25 cellular contexts compared by ENCODE assay signal in genomic region chrX:136797787-136798186, GRCh38. TPM values are rescaled to one million over a fixed set of nuclear protein-coding genes. Genes with fewer than 3 reads are reported as not detected.
DNase-seq lines count a peak whose midpoint lies in the region; ATAC-seq and TF ChIP-seq lines count a peak whose summit lies in the region.
"Had no signal": no experiment of that assay in that cellular context is flagged by ENCODE, and none has a peak within 500 bp of the region (broad histone marks: within the 10 kb centered on the region; RNA-seq: fewer than 3 reads in every experiment).

No MANE protein-coding gene starts in this region.

- no peaks in the 10 kb centered on the region for H3K4me1 ChIP-seq in neuronal stem cell (ENCODE audit: control insufficient read depth in 2 of 2, insufficient read depth in 1 of 2, low read depth in 1 of 2, low read length in 2 of 2)
- H3K4me1 ChIP-seq in MM.1S (ENCODE audit: low read length) = no peaks in the 10 kb centered on the region
- H3K4me1 ChIP-seq: BLaER1, gastrocnemius medialis, neural progenitor cell, right atrium auricular region had no signal

- no peak for TF ChIP-seq CTCF in MM.1S (IDR thresholded peaks at IDR 0.05; ENCODE audit: low read length)

- no peaks in the 10 kb centered on the region for H3K79me1 ChIP-seq in neuronal stem cell (ENCODE audit: low read depth, low read length)

- no peak overlapping the region for H3K18ac ChIP-seq in neuronal stem cell (ENCODE audit: low read length)

- H2BK120ac ChIP-seq in neuronal stem cell (ENCODE audit: low read depth, low read length) = no peak overlapping the region

- H3K27me3 ChIP-seq in neuronal stem cell (ENCODE audit: control insufficient read depth in 3 of 3, insufficient read depth in 3 of 3, low read depth in 1 of 3, low read length in 3 of 3) = no peaks in the 10 kb centered on the region
- no peaks in the 10 kb centered on the region for H3K27me3 ChIP-seq in MM.1S (replicated peaks; ENCODE audit: insufficient read depth, low read length)
- H3K27me3 ChIP-seq: gastrocnemius medialis, neural progenitor cell, right atrium auricular region had no signal

- WGBS in neuronal stem cell (ENCODE audit: extremely low coverage in 2 of 2, insufficient read length in 2 of 2, insufficient replicate concordance in 1 of 2), 2 donors = no CpG with 5 or more reads among the region's 3 CpGs

- no peak overlapping the region for H3K23ac ChIP-seq in neuronal stem cell (ENCODE audit: low read depth, low read length, poor library complexity)

- H4K91ac ChIP-seq in neuronal stem cell (ENCODE audit: low read depth, low read length, poor library complexity) = no peak overlapping the region

- DNase-seq in activated naive CD4-positive, alpha-beta T cell (lab: John Stamatoyannopoulos, UW) = no peak
- DNase-seq in MV-4-11 (lab: John Stamatoyannopoulos, UW) = peak; percentile 7
- no peak for DNase-seq in activated T-helper 1 cell treated with anti-CD3 and anti-CD28 coated beads, Interleukin-12 subunit alpha, Interleukin-12 subunit beta, Interleukin-2, Interleukin-4 antibody, amounts not matched to agents 30 ng/mL and 10 ng/mL and 1 ng/mL, durations not matched to agents 14 hours and 24 hours and 36 hours (ENCODE audit: low spot score)
- no peak for DNase-seq in neuronal stem cell (ENCODE audit: low spot score)
- no peak for DNase-seq in ureter (ENCODE audit: low spot score)
- no peak for DNase-seq in MM.1S
- DNase-seq: ACHN; activated CD4-positive, alpha-beta T cell treated with anti-CD3 and anti-CD28 coated beads for 36 hours; activated CD8-positive, alpha-beta memory T cell treated with anti-CD3 and anti-CD28 coated beads, Interleukin-2, amount 10 ng/mL, durations not matched to agents 7 days and 5 days; COR-L47; DMS53; gastrocnemius medialis; NCI-H1436; NCI-H2081 treated with DMSO at 0.1 percent for 48 hours; SHP77; stimulated activated CD4-positive, alpha-beta T cell treated with anti-CD3 and anti-CD28 coated beads, Interleukin-2, amount 100 ng/mL, for 24 hours; trophoblast cell had no signal

- H3K79me2 ChIP-seq in MM.1S (ENCODE audit: low read length) = no peaks in the 10 kb centered on the region

- H3K4me3 Mint-ChIP-seq in activated naive CD4-positive, alpha-beta T cell treated with anti-CD3 and anti-CD28 coated beads, Interleukin-2, amount 50 U/mL, for 24 hours = peak overlapping the region; percentile 53
- H3K4me3 Mint-ChIP-seq in activated T-helper 1 cell treated with anti-CD3 and anti-CD28 coated beads, Interleukin-12 subunit alpha, Interleukin-12 subunit beta, Interleukin-2, Interleukin-4 antibody, amounts not matched to agents 30 ng/mL and 10 ng/mL and 1 ng/mL, durations not matched to agents 14 hours and 24 hours and 36 hours = no peak overlapping the region
- H3K4me3 Mint-ChIP-seq: activated CD4-positive, alpha-beta T cell treated with anti-CD3 and anti-CD28 coated beads for 36 hours; activated CD8-positive, alpha-beta memory T cell treated with anti-CD3 and anti-CD28 coated beads, Interleukin-2, amount 10 ng/mL, durations not matched to agents 7 days and 5 days; central memory CD8-positive, alpha-beta T cell; dendritic cell treated with granulocyte-macrophage colony-stimulating factor and Interleukin-4, amounts not matched to agents 40 ng/mL and 50 ng/mL, for 4 days; neural progenitor cell had no signal

- no peak overlapping the region for H2AK5ac ChIP-seq in neuronal stem cell (ENCODE audit: low read depth, low read length)

- H2BK15ac ChIP-seq in neuronal stem cell (ENCODE audit: low read length) = no peak overlapping the region

- H2BK5ac ChIP-seq in neuronal stem cell (ENCODE audit: low read length) = no peak overlapping the region

- H2AFZ ChIP-seq in neuronal stem cell (ENCODE audit: low read length) = peak overlapping the region; percentile 0
- H2AFZ ChIP-seq in MM.1S (ENCODE audit: low read length) = no peak overlapping the region
- H2AFZ ChIP-seq: neural progenitor cell had no signal

- ATAC-seq in HG03139 (IDR thresholded peaks at IDR 0.05; ENCODE audit: unreplicated experiment) = no peak
- ATAC-seq: activated CD4-positive, alpha-beta T cell treated with anti-CD3 and anti-CD28 coated beads for 36 hours; activated CD8-positive, alpha-beta memory T cell treated with anti-CD3 and anti-CD28 coated beads, Interleukin-2, amount 10 ng/mL, durations not matched to agents 7 days and 5 days; gastrocnemius medialis; HCT116 had no signal

- no peaks in the 10 kb centered on the region for H3K27me3 Mint-ChIP-seq in activated naive CD4-positive, alpha-beta T cell treated with anti-CD3 and anti-CD28 coated beads, Interleukin-2, amount 50 U/mL, for 24 hours
- H3K27me3 Mint-ChIP-seq in activated T-helper 1 cell treated with anti-CD3 and anti-CD28 coated beads, Interleukin-12 subunit alpha, Interleukin-12 subunit beta, Interleukin-2, Interleukin-4 antibody, amounts not matched to agents 30 ng/mL and 10 ng/mL and 1 ng/mL, durations not matched to agents 14 hours and 24 hours and 36 hours (ENCODE audit: insufficient read depth) = no peaks in the 10 kb centered on the region
- H3K27me3 Mint-ChIP-seq: activated CD4-positive, alpha-beta T cell treated with anti-CD3 and anti-CD28 coated beads for 36 hours; activated CD8-positive, alpha-beta memory T cell treated with anti-CD3 and anti-CD28 coated beads, Interleukin-2, amount 10 ng/mL, durations not matched to agents 7 days and 5 days; central memory CD8-positive, alpha-beta T cell; dendritic cell treated with granulocyte-macrophage colony-stimulating factor and Interleukin-4, amounts not matched to agents 40 ng/mL and 50 ng/mL, for 4 days had no signal

- H3K9me3 ChIP-seq in neuronal stem cell (replicated peaks in 1 of 2; ENCODE audit: control insufficient read depth in 2 of 2, insufficient read depth in 1 of 2, low read depth in 1 of 2, low read length in 2 of 2) (no peaks in the 10 kb centered on the region), MM.1S (replicated peaks; ENCODE audit: insufficient read depth, low read length) (no peaks in the 10 kb centered on the region)
- H3K9me3 ChIP-seq: gastrocnemius medialis, right atrium auricular region had no signal

- peaks cover 3% of the 10 kb centered on the region for H3K9me3 Mint-ChIP-seq in activated naive CD4-positive, alpha-beta T cell treated with anti-CD3 and anti-CD28 coated beads, Interleukin-2, amount 50 U/mL, for 24 hours
- H3K9me3 Mint-ChIP-seq in activated T-helper 1 cell treated with anti-CD3 and anti-CD28 coated beads, Interleukin-12 subunit alpha, Interleukin-12 subunit beta, Interleukin-2, Interleukin-4 antibody, amounts not matched to agents 30 ng/mL and 10 ng/mL and 1 ng/mL, durations not matched to agents 14 hours and 24 hours and 36 hours = peaks cover 12% of the 10 kb centered on the region
- H3K9me3 Mint-ChIP-seq: central memory CD8-positive, alpha-beta T cell had no signal

- H3K36me3 ChIP-seq in neuronal stem cell (replicated peaks in 1 of 2; ENCODE audit: control insufficient read depth in 2 of 2, insufficient read depth in 2 of 2, low read length in 2 of 2) = no peaks in the 10 kb centered on the region
- no peaks in the 10 kb centered on the region for H3K36me3 ChIP-seq in MM.1S (replicated peaks; ENCODE audit: insufficient read depth, low read length)
- H3K36me3 ChIP-seq: BLaER1, gastrocnemius medialis, neural progenitor cell, right atrium auricular region had no signal

- H3K4me3 ChIP-seq in neuronal stem cell (ENCODE audit: low read length in 2 of 2) = no peak overlapping the region
- no peak overlapping the region for H3K4me3 ChIP-seq in MM.1S (ENCODE audit: low read length)
- H3K4me3 ChIP-seq: BLaER1, gastrocnemius medialis, neural progenitor cell, right atrium auricular region had no signal

- H3F3A ChIP-seq in MM.1S (ENCODE audit: insufficient read depth, low read length) = no peaks in the 10 kb centered on the region

- H3K27ac ChIP-seq in neuronal stem cell (replicated peaks; ENCODE audit: low read length) (no peak overlapping the region), MM.1S (ENCODE audit: low read length) (no peak overlapping the region)
- H3K27ac ChIP-seq: BLaER1, gastrocnemius medialis, neural progenitor cell, right atrium auricular region had no signal

- no peak overlapping the region for H3K9ac ChIP-seq in neuronal stem cell (ENCODE audit: low read depth, low read length, poor library complexity)
- no peak overlapping the region for H3K9ac ChIP-seq in MM.1S (ENCODE audit: low read length)
- H3K9ac ChIP-seq: BLaER1, neural progenitor cell had no signal

- H3K9me2 ChIP-seq in MM.1S (replicated peaks; ENCODE audit: insufficient read depth, low read length) = no peaks in the 10 kb centered on the region

- H2BK12ac ChIP-seq in neuronal stem cell (ENCODE audit: low read length) = no peak overlapping the region

- H3K4me2 ChIP-seq in neuronal stem cell (ENCODE audit: insufficient read depth, low read length, poor library complexity, severe bottlenecking) = no peak overlapping the region
- H3K4me2 ChIP-seq in MM.1S (ENCODE audit: low read depth, low read length) = no peak overlapping the region
- H3K4me2 ChIP-seq: BLaER1, neural progenitor cell had no signal

- H4K20me1 ChIP-seq in MM.1S (ENCODE audit: insufficient read depth, low read length) = no peaks in the 10 kb centered on the region
- H4K20me1 ChIP-seq: BLaER1 had no signal

- intact Hi-C loops in activated T-helper 1 cell treated with anti-CD3 and anti-CD28 coated beads, Interleukin-12 subunit alpha, Interleukin-12 subunit beta, Interleukin-2, Interleukin-4 antibody, amounts not matched to agents 30 ng/mL and 10 ng/mL and 1 ng/mL, durations not matched to agents 14 hours and 24 hours and 36 hours (cut with micrococcal nuclease) = no loop called here

- H3K4ac ChIP-seq in neuronal stem cell (ENCODE audit: low read length) = no peak overlapping the region

- H3K27ac Mint-ChIP-seq in activated naive CD4-positive, alpha-beta T cell treated with anti-CD3 and anti-CD28 coated beads, Interleukin-2, amount 50 U/mL, for 24 hours = peak overlapping the region; percentile 9
- peak overlapping the region; percentile 11 for H3K27ac Mint-ChIP-seq in activated T-helper 1 cell treated with anti-CD3 and anti-CD28 coated beads, Interleukin-12 subunit alpha, Interleukin-12 subunit beta, Interleukin-2, Interleukin-4 antibody, amounts not matched to agents 30 ng/mL and 10 ng/mL and 1 ng/mL, durations not matched to agents 14 hours and 24 hours and 36 hours
- H3K27ac Mint-ChIP-seq: activated CD4-positive, alpha-beta T cell treated with anti-CD3 and anti-CD28 coated beads for 36 hours; activated CD8-positive, alpha-beta memory T cell treated with anti-CD3 and anti-CD28 coated beads, Interleukin-2, amount 10 ng/mL, durations not matched to agents 7 days and 5 days; dendritic cell treated with granulocyte-macrophage colony-stimulating factor and Interleukin-4, amounts not matched to agents 40 ng/mL and 50 ng/mL, for 4 days; neural progenitor cell had no signal

- peaks cover 13% of the 10 kb centered on the region for H3K4me1 Mint-ChIP-seq in activated naive CD4-positive, alpha-beta T cell treated with anti-CD3 and anti-CD28 coated beads, Interleukin-2, amount 50 U/mL, for 24 hours
- peaks cover 7% of the 10 kb centered on the region for H3K4me1 Mint-ChIP-seq in activated T-helper 1 cell treated with anti-CD3 and anti-CD28 coated beads, Interleukin-12 subunit alpha, Interleukin-12 subunit beta, Interleukin-2, Interleukin-4 antibody, amounts not matched to agents 30 ng/mL and 10 ng/mL and 1 ng/mL, durations not matched to agents 14 hours and 24 hours and 36 hours (ENCODE audit: low read depth)
- H3K4me1 Mint-ChIP-seq: neural progenitor cell had no signal

- H4K8ac ChIP-seq in neuronal stem cell (ENCODE audit: low read depth, low read length) = no peak overlapping the region

- no peak overlapping the region for H3K14ac ChIP-seq in neuronal stem cell (ENCODE audit: low read length)

- H3K36me3 Mint-ChIP-seq in activated naive CD4-positive, alpha-beta T cell treated with anti-CD3 and anti-CD28 coated beads, Interleukin-2, amount 50 U/mL, for 24 hours = no peaks in the 10 kb centered on the region
- H3K36me3 Mint-ChIP-seq in activated T-helper 1 cell treated with anti-CD3 and anti-CD28 coated beads, Interleukin-12 subunit alpha, Interleukin-12 subunit beta, Interleukin-2, Interleukin-4 antibody, amounts not matched to agents 30 ng/mL and 10 ng/mL and 1 ng/mL, durations not matched to agents 14 hours and 24 hours and 36 hours (ENCODE audit: low read depth) = peaks cover 4% of the 10 kb centered on the region
- H3K36me3 Mint-ChIP-seq: neural progenitor cell had no signal

RNA-seq across cellular contexts. Expression of gene ARHGEF6, which starts 17.1 kb away (rescaled TPM):
- total RNA-seq in activated T-helper 1 cell treated with anti-CD3 and anti-CD28 coated beads, Interleukin-12 subunit alpha, Interleukin-12 subunit beta, Interleukin-2, Interleukin-4 antibody, amounts not matched to agents 30 ng/mL and 10 ng/mL and 1 ng/mL, durations not matched to agents 14 hours and 24 hours and 36 hours = 39.8 and 40.8 TPM in 2 replicates
- 2.6 TPM for polyA plus RNA-seq in neuronal stem cell (2013, experiment 1 of 2)
- 2.6 TPM for polyA plus RNA-seq in neuronal stem cell (2013, experiment 2 of 2)
- 13.3 TPM for total RNA-seq in ureter
